In the genomic region with DNA sequence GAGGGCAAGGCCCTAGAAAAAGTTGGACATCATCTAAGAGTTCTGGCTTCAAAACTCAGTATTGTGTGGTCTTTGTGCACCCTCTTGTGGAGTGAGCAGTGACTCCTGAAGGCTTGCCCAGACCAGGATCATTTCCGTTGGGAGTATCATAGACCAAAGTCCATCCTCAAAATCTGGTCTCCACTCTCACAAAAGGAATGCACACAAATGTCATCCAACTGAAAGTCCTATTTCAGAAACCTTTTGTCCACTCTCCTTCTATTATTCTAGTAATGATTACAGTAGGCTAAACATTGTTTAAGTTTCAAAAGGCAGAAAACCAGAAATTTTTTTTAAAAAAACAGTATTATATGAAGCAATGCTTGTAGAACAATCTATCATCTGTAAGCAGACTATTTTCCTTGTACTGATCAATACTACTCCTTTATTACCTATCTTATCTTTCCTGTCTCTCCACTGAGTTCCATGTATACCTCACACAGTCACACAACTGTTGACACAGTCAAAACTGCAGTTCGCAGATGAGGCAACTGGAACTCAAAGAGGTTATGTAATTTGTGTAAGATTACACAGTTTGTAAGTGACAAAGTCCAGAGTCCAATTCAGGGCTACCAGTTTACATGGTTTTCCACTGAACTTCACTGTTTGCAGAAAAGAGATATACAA, we compare ENCODE assay signal across 7 cellular contexts. TPM values are rescaled to one million over a fixed set of nuclear protein-coding genes. Genes with fewer than 3 reads are reported as not detected.
DNase-seq lines count a peak whose midpoint lies in the region; ATAC-seq, FAIRE-seq and TF ChIP-seq lines count a peak whose summit lies in the region.

No MANE protein-coding gene starts in this region.

- no peak overlapping the region for H3K27ac ChIP-seq in kidney (ENCODE audit: low read depth in 2 of 2, low read length in 2 of 2)

- H3K4me1 ChIP-seq in kidney (ENCODE audit: control insufficient read depth in 1 of 2, insufficient read depth in 1 of 2, low read depth in 1 of 2, low read length in 2 of 2), result no peaks in the 10 kb centered on the region

- H3K4me3 ChIP-seq in GM12865 (ENCODE audit: low read depth, low read length) (no peak overlapping the region), kidney (ENCODE audit: low read length in 2 of 2) (no peak overlapping the region)

- H3K9me3 ChIP-seq in kidney (ENCODE audit: control insufficient read depth in 1 of 2, low read length in 2 of 2), result no peaks in the 10 kb centered on the region

- DNase-seq in GM12865 (ENCODE audit: low read depth), result peak; percentile 49
- peak; percentile 50 for DNase-seq in NCI-H146 (lab: John Stamatoyannopoulos, UW)
- peak; percentile 64 for DNase-seq in astrocyte of the hippocampus (ENCODE audit: low read depth, low spot score)
- no peak for DNase-seq in kidney
- no peak for DNase-seq in activated CD4-positive, alpha-beta T cell treated with anti-CD3 and anti-CD28 coated beads for 4 hours

- FAIRE-seq in kidney (lab: Jason Lieb, UNC), result no peak

- TF ChIP-seq CTCF in GM12865 (IDR thresholded peaks at IDR 0.05; ENCODE audit: insufficient read depth, low read depth, low read length, missing control alignments) (peak; percentile 58), kidney (IDR thresholded peaks at IDR 0.05; ENCODE audit: borderline replicate concordance, extremely low read depth, insufficient read depth) (peak; percentile 52)

- H3K36me3 ChIP-seq in kidney (ENCODE audit: control insufficient read depth in 1 of 2, insufficient read depth in 2 of 2, low read length in 2 of 2), result no peaks in the 10 kb centered on the region

- intact Hi-C loops in kidney (cut with DNase I), result no loop called here

- no peak overlapping the region for H3K9ac ChIP-seq in kidney (ENCODE audit: low read length in 2 of 2)

- ATAC-seq in HG02981 (IDR thresholded peaks at IDR 0.05; ENCODE audit: unreplicated experiment), result no peak
- no peak for ATAC-seq in activated CD4-positive, CD25-positive, alpha-beta regulatory T cell treated with anti-CD3 and anti-CD28 coated beads, Interleukin-2, amount 50 U/mL, for 24 hours

RNA-seq across cellular contexts. Expression of a gene that starts 41.4 kb away (rescaled TPM):
- total RNA-seq in kidney, result 33.0 TPM
- polyA plus RNA-seq in kidney (ENCODE audit: insufficient read depth, low read depth, low replicate concordance), result 104 TPM

Comparison
In these comparisons a context has a peak if more than half of its experiments do, and no peak if none do; other contexts are left out.
1. DNase-seq: peak in GM12865 (single experiment), NCI-H146 (single experiment) and astrocyte of the hippocampus (single experiment); none in kidney (single experiment) and activated CD4-positive, alpha-beta T cell treated with anti-CD3 and anti-CD28 coated beads for 4 hours (0 of 2).